22 cellular contexts compared by ENCODE assay signal in the genomic region with DNA sequence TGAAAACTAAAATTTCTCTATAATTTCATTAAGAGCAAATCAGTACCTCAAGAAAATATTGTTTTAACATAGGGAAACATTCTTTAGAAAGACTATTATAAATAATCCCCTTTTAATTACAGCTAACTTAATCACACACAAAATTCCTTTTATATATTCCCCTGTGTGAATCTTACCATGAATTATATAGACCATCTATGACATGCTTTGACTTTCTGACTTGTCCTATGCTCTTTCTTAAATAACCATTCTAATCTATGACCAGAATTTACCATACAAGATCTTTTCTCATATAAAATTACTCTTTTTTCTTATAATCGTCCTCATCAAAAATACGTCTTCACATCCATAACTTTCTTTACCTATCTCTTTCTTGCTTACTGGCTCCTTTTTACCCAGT.
"Had no signal": no experiment of that assay in that cellular context is flagged by ENCODE, and none has a peak within 500 bp of the region (broad histone marks: within the 10 kb centered on the region; RNA-seq: fewer than 3 reads in every experiment).

No MANE protein-coding gene starts in this region.

- H3K27me3 ChIP-seq: esophagus muscularis mucosa, sigmoid colon, testis, tibial artery, upper lobe of left lung had no signal

- H3K4me1 Mint-ChIP-seq: natural killer cell; stimulated activated effector memory CD8-positive, alpha-beta T cell treated with anti-CD3 and anti-CD28 coated beads, Interleukin-12 subunit alpha, Interleukin-12 subunit beta, amount 100 ng/mL, for 72 hours had no signal

- H3K36me3 Mint-ChIP-seq: stimulated activated effector memory CD8-positive, alpha-beta T cell treated with anti-CD3 and anti-CD28 coated beads, Interleukin-12 subunit alpha, Interleukin-12 subunit beta, amount 100 ng/mL, for 72 hours had no signal

- H3K27ac Mint-ChIP-seq: natural killer cell; stimulated activated effector memory CD8-positive, alpha-beta T cell treated with anti-CD3 and anti-CD28 coated beads, Interleukin-12 subunit alpha, Interleukin-12 subunit beta, amount 100 ng/mL, for 72 hours had no signal

- H3K4me3 ChIP-seq: coronary artery, esophagus muscularis mucosa, lower lobe of right lung, prostate gland, sigmoid colon, testis, tibial artery, upper lobe of left lung had no signal

- DNase-seq: dermis blood vessel endothelial cell; effector memory CD4-positive, alpha-beta T cell; hypothalamus; left ventricle myocardium superior; lower lobe of right lung; natural killer cell; right cardiac atrium; sigmoid colon; stimulated activated CD4-positive, alpha-beta T cell treated with anti-CD3 and anti-CD28 coated beads, Interleukin-2, amount 100 ng/mL, for 24 hours; stimulated activated CD4-positive, alpha-beta T cell treated with anti-CD3 and anti-CD28 coated beads, Interleukin-4, amount 100 ng/mL, for 24 hours; stimulated activated naive CD8-positive, alpha-beta T cell treated with anti-CD3 and anti-CD28 coated beads, Interleukin-15, Interleukin-2, amounts not matched to agents 100 U/mL and 50 U/mL, for 24 hours; substantia nigra; testis; tibial artery; upper lobe of left lung had no signal

- H3K9me3 ChIP-seq: esophagus muscularis mucosa, lower lobe of right lung, prostate gland, sigmoid colon, testis, tibial artery, upper lobe of left lung had no signal

- H3K36me3 ChIP-seq: esophagus muscularis mucosa, lower lobe of right lung, prostate gland, sigmoid colon, tibial artery, upper lobe of left lung had no signal

- H3K27ac ChIP-seq: coronary artery, esophagus muscularis mucosa, lower lobe of right lung, prostate gland, sigmoid colon, testis, tibial artery, upper lobe of left lung had no signal

- ATAC-seq: left ventricle myocardium superior; lower lobe of right lung; natural killer cell; right cardiac atrium; stimulated activated effector memory CD8-positive, alpha-beta T cell treated with anti-CD3 and anti-CD28 coated beads, Interleukin-12 subunit alpha, Interleukin-12 subunit beta, amount 100 ng/mL, for 72 hours; stimulated activated naive CD8-positive, alpha-beta T cell treated with anti-CD3 and anti-CD28 coated beads, Interleukin-15, Interleukin-2, amounts not matched to agents 100 U/mL and 50 U/mL, for 24 hours had no signal

- H3K4me3 Mint-ChIP-seq: natural killer cell; stimulated activated effector memory CD8-positive, alpha-beta T cell treated with anti-CD3 and anti-CD28 coated beads, Interleukin-12 subunit alpha, Interleukin-12 subunit beta, amount 100 ng/mL, for 72 hours had no signal

- FAIRE-seq: endothelial cell of umbilical vein, keratinocyte, urothelium cell line had no signal

- H3K4me1 ChIP-seq: lower lobe of right lung, prostate gland, testis, tibial artery, upper lobe of left lung had no signal
